Comparison of ENCODE assay signal across 9 cellular contexts in the genomic region with DNA sequence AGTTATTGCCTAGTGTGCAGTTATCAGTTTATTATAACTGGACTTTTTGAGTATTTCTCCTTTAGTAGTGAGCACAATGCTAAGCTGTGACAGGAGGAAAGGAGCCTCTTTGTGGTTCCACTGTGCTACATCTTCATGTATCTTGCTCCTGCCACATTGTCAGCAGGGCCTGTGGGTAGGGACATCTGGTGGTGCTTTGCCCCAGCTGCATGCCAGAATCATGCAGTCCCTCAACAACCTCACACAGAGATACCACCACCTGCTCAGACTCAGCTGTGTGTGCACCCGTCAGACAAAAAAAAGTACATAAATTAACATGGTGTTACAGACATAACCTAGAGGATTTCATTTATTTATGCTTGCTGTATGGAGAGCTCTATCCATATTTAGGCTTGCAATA. TPM values are rescaled to one million over a fixed set of nuclear protein-coding genes. Genes with fewer than 3 reads are reported as not detected.
A peak's percentile ranks its signal among the peaks of the same experiment; 100 is the strongest.
DNase-seq lines count a peak whose midpoint lies in the region; ATAC-seq and TF ChIP-seq lines count a peak whose summit lies in the region.
"Had no signal": no experiment of that assay in that cellular context is flagged by ENCODE, and none has a peak within 500 bp of the region (broad histone marks: within the 10 kb centered on the region; RNA-seq: fewer than 3 reads in every experiment).

No MANE protein-coding gene starts in this region.

- H3K27me3 ChIP-seq in Panc1 (ENCODE audit: control insufficient read depth, insufficient read depth, low read length): no peaks in the 10 kb centered on the region
- no peaks in the 10 kb centered on the region for H3K27me3 ChIP-seq in left lung

- in situ Hi-C loops in GM13977 (cut with MboI; ENCODE audit: low pct_unique_long_range_greater_than_20kb, low sequenced_read_pairs, unreplicated experiment): no loop called here
- in situ Hi-C loops in Panc1 (cut with HindIII; ENCODE audit: low pct_unique_long_range_greater_than_20kb, low sequenced_read_pairs): no loop called here

- POLR2A ChIA-PET in Panc1 (lab: Charles Lee): no interaction called here

- H3K36me3 ChIP-seq in Panc1 (ENCODE audit: control insufficient read depth, insufficient read depth, low read length): peaks cover 6% of the 10 kb centered on the region; the same call in 1 of the 2 replicates
- peaks cover 0 to 47% of the 10 kb centered on the region in 2 donors for H3K36me3 ChIP-seq in left lung

- CTCF ChIA-PET in Panc1 (lab: Charles Lee): no interaction called here

- peak; percentile 48 for TF ChIP-seq CTCF in GM13977 (IDR thresholded peaks at IDR 0.05; ENCODE audit: extremely low read depth, insufficient read depth, missing control alignments)
- peak; percentile 31 for TF ChIP-seq CTCF in Panc1 (IDR thresholded peaks at IDR 0.05)
- no peak for TF ChIP-seq CTCF in left lung (IDR thresholded peaks at IDR 0.05)

- no TSS peak for BruUV-seq in Panc1 (replicated peaks; lab: Mats Ljungman, UMichigan)

- no peaks in the 10 kb centered on the region for H3K9me3 ChIP-seq in Panc1 (ENCODE audit: control insufficient read depth, insufficient read depth, low read depth, low read length)
- no peaks in the 10 kb centered on the region for H3K9me3 ChIP-seq in left lung

- H3K4me1 ChIP-seq in Panc1 (ENCODE audit: control insufficient read depth, insufficient read depth, low read length) (no peaks in the 10 kb centered on the region), left lung (no peaks in the 10 kb centered on the region)

- ATAC-seq in HG02973 (IDR thresholded peaks at IDR 0.05; ENCODE audit: unreplicated experiment) (peak; percentile 73), Panc1 (no peak; the same call in 1 of the 2 replicates), left lung (no peak)

- peak; percentile 6 for DNase-seq in AG08395 (ENCODE audit: low spot score)
- no peak for DNase-seq in GM13977 (ENCODE audit: low spot score)
- no peak for DNase-seq in Panc1 (ENCODE audit: low read depth, low spot score)
- DNase-seq in fibroblast of gingiva (ENCODE audit: low read depth): peak; percentile 27
- no peak for DNase-seq in epidermal melanocyte (ENCODE audit: insufficient read length, low spot score)
- no peak for DNase-seq in left lung
- no peak for DNase-seq in NCI-H2081 (lab: John Stamatoyannopoulos, UW)

- intact Hi-C loops in Panc1 (cut with micrococcal nuclease; ENCODE audit: unreplicated experiment): no loop called here
- intact Hi-C loops in left lung (cut with DNase I): no loop called here

- H3K27ac ChIP-seq in Panc1 (ENCODE audit: low read length) (no peak overlapping the region), left lung (no peak overlapping the region)
- H3K27ac ChIP-seq: HL-60 had no signal

- H3K4me3 ChIP-seq in Panc1 (ENCODE audit: low read depth in 2 of 2, low read length in 2 of 2) (no peak overlapping the region), left lung (no peak overlapping the region)

RNA-seq across cellular contexts. Expression of gene MIS18BP1, which starts 51.1 kb away (rescaled TPM):
- total RNA-seq in Panc1 (2021; ENCODE audit: unreplicated experiment) (21.1 TPM), left lung (10 to 100 TPM; 22.2 to 22.3 TPM)
- polyA plus RNA-seq in Panc1 (2012; ENCODE audit: insufficient read length): 10.6 TPM

Comparison
In these comparisons a context has a peak if more than half of its experiments do, and no peak if none do; other contexts are left out.
1. DNase-seq: peak in AG08395 (single experiment) and fibroblast of gingiva (single experiment); none in GM13977 (single experiment), Panc1 (single experiment), epidermal melanocyte (single experiment), left lung (0 of 2) and NCI-H2081 (0 of 2).
2. CTCF ChIP-seq: peak in GM13977 (single experiment) and Panc1 (single experiment); none in left lung (0 of 2).